In the genomic region with DNA sequence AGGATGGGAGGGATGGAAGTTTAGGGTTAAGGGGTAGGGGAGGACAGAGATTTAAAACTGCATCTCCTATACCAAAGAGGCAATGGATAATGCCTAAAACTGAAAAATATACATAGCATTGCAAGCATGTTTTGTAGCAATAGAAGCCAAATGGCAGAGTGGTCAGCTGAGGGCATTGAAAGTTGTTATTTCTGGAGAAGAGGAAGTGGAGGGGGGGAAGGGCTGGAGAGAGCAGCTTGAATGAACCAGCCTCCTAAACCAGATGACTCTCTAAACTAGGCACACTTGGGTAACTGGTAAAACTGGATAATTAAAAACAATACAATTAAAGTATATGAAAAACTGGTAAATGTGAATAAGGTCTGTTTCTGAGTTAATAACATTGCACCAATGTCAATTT, we compare ENCODE assay signal across 2 cellular contexts.
TF ChIP-seq lines count a peak whose summit lies in the region.

No MANE protein-coding gene starts in this region.

TF ChIP-seq in HepG2, 621 proteins besides CTCF, POLR2A, EP300 and RAD21:
- TF ChIP-seq KLF16 (CRISPR knock-in tag; IDR thresholded peaks at IDR 0.05) (no peak), ZBTB7A (CRISPR knock-in tag; IDR thresholded peaks at IDR 0.05) (no peak), JDP2 (CRISPR knock-in tag; IDR thresholded peaks at IDR 0.05; ENCODE audit: borderline replicate concordance) (no peak)
- TF ChIP-seq, protein P1, sequence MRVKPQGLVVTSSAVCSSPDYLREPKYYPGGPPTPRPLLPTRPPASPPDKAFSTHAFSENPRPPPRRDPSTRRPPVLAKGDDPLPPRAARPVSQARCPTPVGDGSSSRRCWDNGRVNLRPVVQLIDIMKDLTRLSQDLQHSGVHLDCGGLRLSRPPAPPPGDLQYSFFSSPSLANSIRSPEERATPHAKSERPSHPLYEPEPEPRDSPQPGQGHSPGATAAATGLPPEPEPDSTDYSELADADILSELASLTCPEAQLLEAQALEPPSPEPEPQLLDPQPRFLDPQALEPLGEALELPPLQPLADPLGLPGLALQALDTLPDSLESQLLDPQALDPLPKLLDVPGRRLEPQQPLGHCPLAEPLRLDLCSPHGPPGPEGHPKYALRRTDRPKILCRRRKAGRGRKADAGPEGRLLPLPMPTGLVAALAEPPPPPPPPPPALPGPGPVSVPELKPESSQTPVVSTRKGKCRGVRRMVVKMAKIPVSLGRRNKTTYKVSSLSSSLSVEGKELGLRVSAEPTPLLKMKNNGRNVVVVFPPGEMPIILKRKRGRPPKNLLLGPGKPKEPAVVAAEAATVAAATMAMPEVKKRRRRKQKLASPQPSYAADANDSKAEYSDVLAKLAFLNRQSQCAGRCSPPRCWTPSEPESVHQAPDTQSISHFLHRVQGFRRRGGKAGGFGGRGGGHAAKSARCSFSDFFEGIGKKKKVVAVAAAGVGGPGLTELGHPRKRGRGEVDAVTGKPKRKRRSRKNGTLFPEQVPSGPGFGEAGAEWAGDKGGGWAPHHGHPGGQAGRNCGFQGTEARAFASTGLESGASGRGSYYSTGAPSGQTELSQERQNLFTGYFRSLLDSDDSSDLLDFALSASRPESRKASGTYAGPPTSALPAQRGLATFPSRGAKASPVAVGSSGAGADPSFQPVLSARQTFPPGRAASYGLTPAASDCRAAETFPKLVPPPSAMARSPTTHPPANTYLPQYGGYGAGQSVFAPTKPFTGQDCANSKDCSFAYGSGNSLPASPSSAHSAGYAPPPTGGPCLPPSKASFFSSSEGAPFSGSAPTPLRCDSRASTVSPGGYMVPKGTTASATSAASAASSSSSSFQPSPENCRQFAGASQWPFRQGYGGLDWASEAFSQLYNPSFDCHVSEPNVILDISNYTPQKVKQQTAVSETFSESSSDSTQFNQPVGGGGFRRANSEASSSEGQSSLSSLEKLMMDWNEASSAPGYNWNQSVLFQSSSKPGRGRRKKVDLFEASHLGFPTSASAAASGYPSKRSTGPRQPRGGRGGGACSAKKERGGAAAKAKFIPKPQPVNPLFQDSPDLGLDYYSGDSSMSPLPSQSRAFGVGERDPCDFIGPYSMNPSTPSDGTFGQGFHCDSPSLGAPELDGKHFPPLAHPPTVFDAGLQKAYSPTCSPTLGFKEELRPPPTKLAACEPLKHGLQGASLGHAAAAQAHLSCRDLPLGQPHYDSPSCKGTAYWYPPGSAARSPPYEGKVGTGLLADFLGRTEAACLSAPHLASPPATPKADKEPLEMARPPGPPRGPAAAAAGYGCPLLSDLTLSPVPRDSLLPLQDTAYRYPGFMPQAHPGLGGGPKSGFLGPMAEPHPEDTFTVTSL (CRISPR knock-in tag; IDR thresholded peaks at IDR 0.05; ENCODE audit: borderline replicate concordance), result no peak
- TF ChIP-seq, protein P2, sequence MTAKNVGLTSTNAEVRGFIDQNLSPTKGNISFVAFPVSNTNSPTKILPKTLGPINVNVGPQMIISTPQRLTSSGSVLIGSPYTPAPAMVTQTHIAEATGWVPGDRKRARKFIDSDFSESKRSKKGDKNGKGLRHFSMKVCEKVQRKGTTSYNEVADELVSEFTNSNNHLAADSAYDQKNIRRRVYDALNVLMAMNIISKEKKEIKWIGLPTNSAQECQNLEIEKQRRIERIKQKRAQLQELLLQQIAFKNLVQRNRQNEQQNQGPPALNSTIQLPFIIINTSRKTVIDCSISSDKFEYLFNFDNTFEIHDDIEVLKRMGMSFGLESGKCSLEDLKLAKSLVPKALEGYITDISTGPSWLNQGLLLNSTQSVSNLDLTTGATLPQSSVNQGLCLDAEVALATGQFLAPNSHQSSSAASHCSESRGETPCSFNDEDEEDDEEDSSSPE (CRISPR knock-in tag; IDR thresholded peaks at IDR 0.05), result no peak

TF ChIP-seq in GM12878, 131 proteins besides CTCF, POLR2A, EP300 and RAD21:
- TF ChIP-seq SUZ12 (IDR thresholded peaks at IDR 0.05; ENCODE audit: unreplicated experiment), result no peak
- TF ChIP-seq SPI1 (IDR thresholded peaks at IDR 0.05; ENCODE audit: borderline replicate concordance, insufficient read depth, low read depth, low read length), result peak; percentile 33; the same call in 1 of the 2 replicates
